ENCODE assay signal across 8 cellular contexts in the genomic region with DNA sequence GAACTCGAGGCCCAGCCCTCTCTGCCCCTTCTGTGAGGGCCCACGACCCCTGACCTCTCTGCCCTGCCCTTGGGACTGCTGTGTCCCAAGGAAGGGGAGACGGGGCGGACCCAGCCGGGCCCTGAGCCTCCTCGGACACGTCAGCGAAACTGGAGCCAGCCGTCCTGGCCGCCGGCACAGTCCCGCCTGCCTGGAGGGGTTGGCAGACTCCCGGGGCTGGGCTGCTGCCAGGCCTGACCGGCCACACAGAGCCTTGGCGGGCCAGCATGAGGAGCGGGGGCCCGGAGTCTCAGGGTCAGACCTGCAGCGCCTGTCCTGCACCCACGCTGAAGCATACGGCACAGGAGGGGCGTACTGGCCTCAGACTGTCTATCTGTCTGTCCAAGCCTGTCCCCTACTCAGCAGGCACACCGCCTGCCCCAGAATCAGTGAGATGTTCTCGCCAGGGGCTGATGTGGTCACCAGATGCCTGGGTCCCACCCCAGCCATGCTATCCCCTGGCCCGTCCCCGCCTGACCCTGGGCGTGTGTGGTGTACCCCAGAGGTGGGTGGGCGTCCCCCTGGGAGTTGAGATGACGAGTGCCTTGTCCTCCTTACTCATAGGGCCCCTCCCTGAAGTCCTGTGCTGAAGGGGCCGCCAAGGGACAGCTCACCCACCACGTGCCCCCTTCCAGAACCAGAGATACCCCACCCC. TPM values are rescaled to one million over a fixed set of nuclear protein-coding genes. Genes with fewer than 3 reads are reported as not detected.
DNase-seq lines count a peak whose midpoint lies in the region; ATAC-seq and TF ChIP-seq lines count a peak whose summit lies in the region.

No MANE protein-coding gene starts in this region.

- H3K27me3 ChIP-seq in hepatocyte (no peaks in the 10 kb centered on the region), rectal smooth muscle tissue (ENCODE audit: control insufficient read depth, insufficient read depth, low read length) (no peaks in the 10 kb centered on the region)

- peaks cover 59% of the 10 kb centered on the region for H3K79me2 ChIP-seq in hepatocyte

- peak overlapping the region; percentile 95 for H3K27ac ChIP-seq in hepatocyte
- peak overlapping the region; percentile 74 for H3K27ac ChIP-seq in rectal smooth muscle tissue (ENCODE audit: low read depth, low read length)

- H4K20me1 ChIP-seq in hepatocyte (ENCODE audit: insufficient read depth, poor library complexity, severe bottlenecking), result peaks cover 43% of the 10 kb centered on the region

- H3K4me1 ChIP-seq in hepatocyte (ENCODE audit: insufficient read depth) (peaks cover 51% of the 10 kb centered on the region), rectal smooth muscle tissue (ENCODE audit: control insufficient read depth, insufficient read depth, low read length) (peaks cover 53% of the 10 kb centered on the region)

- H3K36me3 ChIP-seq in hepatocyte (replicated peaks; ENCODE audit: insufficient read depth, low read depth) (no peaks in the 10 kb centered on the region), rectal smooth muscle tissue (ENCODE audit: control insufficient read depth, insufficient read depth, low read length) (no peaks in the 10 kb centered on the region)

- no peak overlapping the region for H2AFZ ChIP-seq in hepatocyte

- WGBS in hepatocyte (ENCODE audit: low lambda C conversion rate, missing lambda C conversion rate), result 73% methylated on average over 22 of the region's 30 CpGs

- no peak for TF ChIP-seq CTCF in hepatocyte (IDR thresholded peaks at IDR 0.05; ENCODE audit: poor library complexity)
- TF ChIP-seq CTCF in GM10266 (IDR thresholded peaks at IDR 0.05; ENCODE audit: control insufficient read depth, insufficient read depth, low read depth, missing control alignments), result no peak

- H3K9me3 ChIP-seq in hepatocyte (ENCODE audit: low read depth), result no peaks in the 10 kb centered on the region

- DNase-seq in Daoy (ENCODE audit: low read depth) (peak; percentile 71), astrocyte of the hippocampus (ENCODE audit: low read depth, low spot score) (peak; percentile 96), hepatocyte (ENCODE audit: low spot score) (peak; percentile 56), GM10266 (ENCODE audit: extremely low spot score) (no peak), DMS153 (lab: John Stamatoyannopoulos, UW) (no peak)
- no peak for DNase-seq in activated naive CD4-positive, alpha-beta T cell treated with anti-CD3 and anti-CD28 coated beads, Interleukin-2, amount 50 U/mL, for 16 hours

- no peak for ATAC-seq in HG02852 (IDR thresholded peaks at IDR 0.05; ENCODE audit: unreplicated experiment)

- H3K4me3 ChIP-seq in hepatocyte (no peak overlapping the region), rectal smooth muscle tissue (ENCODE audit: low read length) (peak overlapping the region; percentile 41)

- H3K9me2 ChIP-seq in hepatocyte (replicated peaks; ENCODE audit: insufficient read depth), result no peaks in the 10 kb centered on the region

- no peak overlapping the region for H3K9ac ChIP-seq in rectal smooth muscle tissue (ENCODE audit: low read length)

- H3K4me2 ChIP-seq in hepatocyte, result peak overlapping the region; percentile 66

RNA-seq across cellular contexts. Expression of gene VASN, which starts 4.6 kb away (rescaled TPM):
- 22.1 and 25.1 TPM in 2 replicates for total RNA-seq in Daoy (2014; rRNA removed; shearing (Covaris generic))
- total RNA-seq in hepatocyte, result 10.0 and 12.1 TPM in 2 replicates
- 55.9 and 64.2 TPM in 2 replicates for polyA plus RNA-seq in hepatocyte

RNA-seq across cellular contexts. Expression of gene PAM16, which starts 25.2 kb away (rescaled TPM):
- total RNA-seq in Daoy (2014; rRNA removed; shearing (Covaris generic)), result 34.1 and 71.8 TPM in 2 replicates
- 33.0 and 35.0 TPM in 2 replicates for total RNA-seq in hepatocyte
- 57.7 and 70.4 TPM in 2 replicates for polyA plus RNA-seq in hepatocyte

RNA-seq across cellular contexts. Expression of gene CORO7, which starts 40.1 kb away (rescaled TPM):
- 7.0 and 11.3 TPM in 2 replicates for total RNA-seq in Daoy (2014; rRNA removed; shearing (Covaris generic))
- 13.9 and 18.2 TPM in 2 replicates for total RNA-seq in hepatocyte
- 33.3 and 34.4 TPM in 2 replicates for polyA plus RNA-seq in hepatocyte

RNA-seq across cellular contexts. Expression of gene DNAJA3, which starts 49.4 kb away (rescaled TPM):
- total RNA-seq in Daoy (2014; rRNA removed; shearing (Covaris generic)), result 54.8 and 73.9 TPM in 2 replicates
- 55.3 and 59.2 TPM in 2 replicates for total RNA-seq in hepatocyte
- 51.2 and 58.8 TPM in 2 replicates for polyA plus RNA-seq in hepatocyte

Comparison
In these comparisons a context has a peak if more than half of its experiments do, and no peak if none do; other contexts are left out.
1. DNase-seq: peak in Daoy (single experiment), astrocyte of the hippocampus (single experiment) and hepatocyte (single experiment); none in GM10266 (single experiment), activated naive CD4-positive, alpha-beta T cell treated with anti-CD3 and anti-CD28 coated beads, Interleukin-2, amount 50 U/mL, for 16 hours (single experiment) and DMS153 (single experiment).